ENCODE assay signal across 21 cellular contexts in genomic region chr1:31859044-31859443, GRCh38. TPM values are rescaled to one million over a fixed set of nuclear protein-coding genes. Genes with fewer than 3 reads are reported as not detected.
DNase-seq lines count a peak whose midpoint lies in the region; ATAC-seq and TF ChIP-seq lines count a peak whose summit lies in the region.
"Had no signal": no experiment of that assay in that cellular context is flagged by ENCODE, and none has a peak within 500 bp of the region (broad histone marks: within the 10 kb centered on the region; RNA-seq: fewer than 3 reads in every experiment).

No MANE protein-coding gene starts in this region.

- H3K4me1 Mint-ChIP-seq in Caco-2 (ENCODE audit: low read depth, unreplicated experiment) (no peaks in the 10 kb centered on the region), progenitor cell of endocrine pancreas (ENCODE audit: low read depth) (no peaks in the 10 kb centered on the region)

- no TSS peak for BruUV-seq in Caco-2 (replicated peaks; lab: Mats Ljungman, UMichigan)

- H3K36me3 Mint-ChIP-seq in Caco-2 (ENCODE audit: insufficient read depth, unreplicated experiment), result no peaks in the 10 kb centered on the region
- H3K36me3 Mint-ChIP-seq in progenitor cell of endocrine pancreas (ENCODE audit: insufficient read depth), result no peaks in the 10 kb centered on the region
- H3K36me3 Mint-ChIP-seq: CD8-positive, alpha-beta T cell had no signal

- H3K27ac ChIP-seq in caudate nucleus (ENCODE audit: low read depth, low read length), result no peak overlapping the region
- H3K27ac ChIP-seq: 22Rv1; A549; BLaER1 treated with 17β-estradiol and CSF1 and Interleukin-3, amounts not matched to agents 10 nM and 100 nM; C4-2B had no signal

- H3K9me3 ChIP-seq in Caco-2, result no peaks in the 10 kb centered on the region
- H3K9me3 ChIP-seq: A549; BLaER1 treated with 17β-estradiol and CSF1 and Interleukin-3, amounts not matched to agents 10 nM and 100 nM had no signal

- H3K9me3 Mint-ChIP-seq in Caco-2 (ENCODE audit: unreplicated experiment) (peaks cover 11% of the 10 kb centered on the region), progenitor cell of endocrine pancreas (ENCODE audit: low read depth) (no peaks in the 10 kb centered on the region)
- H3K9me3 Mint-ChIP-seq: CD4-positive, alpha-beta T cell; CD8-positive, alpha-beta T cell had no signal

- ATAC-seq in omental fat pad (ENCODE audit: low FRiP score), result no peak
- ATAC-seq: A549; CD8-positive, alpha-beta T cell; GM12878 had no signal

- H3K36me3 ChIP-seq in Caco-2 (ENCODE audit: control insufficient read depth, insufficient read depth, low read length), result no peaks in the 10 kb centered on the region
- H3K36me3 ChIP-seq: BLaER1 treated with 17β-estradiol and CSF1 and Interleukin-3, amounts not matched to agents 10 nM and 100 nM had no signal

- no peak overlapping the region for H3K4me3 ChIP-seq in Caco-2 (ENCODE audit: low read depth, low read length)
- H3K4me3 ChIP-seq: A549; BLaER1 treated with 17β-estradiol and CSF1 and Interleukin-3, amounts not matched to agents 10 nM and 100 nM; GM12878 had no signal

- DNase-seq in Caco-2, result no peak
- no peak for DNase-seq in HEK293T (ENCODE audit: extremely low spot score)
- no peak for DNase-seq in progenitor cell of endocrine pancreas (ENCODE audit: low spot score, unreplicated experiment)
- DNase-seq in omental fat pad (ENCODE audit: low spot score), result no peak
- DNase-seq in caudate nucleus (lab: John Stamatoyannopoulos, UW), result no peak
- DNase-seq: AML-193; CD4-positive, alpha-beta T cell; CD8-positive, alpha-beta T cell; DMS 273 treated with DMSO at 0.1 percent for 48 hours; DMS153; DMS53; DMS79; DND-41; EL; GDM1 had no signal

- peak overlapping the region; percentile 5 for H3K27ac Mint-ChIP-seq in Caco-2 (ENCODE audit: unreplicated experiment)
- H3K27ac Mint-ChIP-seq in progenitor cell of endocrine pancreas, result peak overlapping the region; percentile 12
- H3K27ac Mint-ChIP-seq: B cell; CD4-positive, alpha-beta T cell; CD8-positive, alpha-beta T cell had no signal

- no peak overlapping the region for H3K4me3 Mint-ChIP-seq in Caco-2 (ENCODE audit: unreplicated experiment)
- H3K4me3 Mint-ChIP-seq in progenitor cell of endocrine pancreas (ENCODE audit: low read depth), result no peak overlapping the region
- H3K4me3 Mint-ChIP-seq: B cell; CD4-positive, alpha-beta T cell; CD8-positive, alpha-beta T cell had no signal

- TF ChIP-seq CTCF in Caco-2 (IDR thresholded peaks at IDR 0.05; ENCODE audit: insufficient read depth in 1 of 2, low read depth in 1 of 2, low read length in 1 of 2, severe bottlenecking in 1 of 2, unreplicated experiment in 1 of 2), result no peak
- no peak for TF ChIP-seq CTCF in progenitor cell of endocrine pancreas (IDR thresholded peaks at IDR 0.05; ENCODE audit: unreplicated experiment)
- TF ChIP-seq CTCF in omental fat pad (IDR thresholded peaks at IDR 0.05), result no peak

- POLR2A ChIA-PET in Caco-2 (lab: Charles Lee), result no interaction called here
- POLR2A ChIA-PET in HEK293T (lab: Yijun Ruan, JAX), result no interaction called here

- CTCF ChIA-PET in Caco-2 (lab: Charles Lee), result interaction anchor here (0.6 kb wide), 1 partner anchor 714 kb away, joined by 4 read pairs; no protein-coding TSS in a partner anchor
- CTCF ChIA-PET in HEK293T (lab: Yijun Ruan, JAX), result interaction anchor here (0.6 to 1.1 kb wide), 2 partner anchors 24 to 30 kb away, joined by 4 to 5 read pairs; no protein-coding TSS in a partner anchor

- peaks cover 18% of the 10 kb centered on the region for H3K4me1 ChIP-seq in Caco-2
- H3K4me1 ChIP-seq: BLaER1 treated with 17β-estradiol and CSF1 and Interleukin-3, amounts not matched to agents 10 nM and 100 nM had no signal

- intact Hi-C loops in Caco-2 (cut with micrococcal nuclease; ENCODE audit: unreplicated experiment), result no loop called here

- no peaks in the 10 kb centered on the region for H3K27me3 ChIP-seq in Caco-2 (replicated peaks; ENCODE audit: control insufficient read depth, insufficient read depth, low read length)
- H3K27me3 ChIP-seq: BLaER1 treated with 17β-estradiol and CSF1 and Interleukin-3, amounts not matched to agents 10 nM and 100 nM had no signal

- H3K27me3 Mint-ChIP-seq in Caco-2 (ENCODE audit: insufficient read depth, unreplicated experiment) (no peaks in the 10 kb centered on the region), progenitor cell of endocrine pancreas (no peaks in the 10 kb centered on the region)
- H3K27me3 Mint-ChIP-seq: B cell; CD4-positive, alpha-beta T cell had no signal

TF ChIP-seq in HEK293T, 16 proteins besides CTCF, POLR2A, EP300 and RAD21:
- no peak for TF ChIP-seq TARDBP (IDR thresholded peaks at IDR 0.05)
- TF ChIP-seq HDGF (IDR thresholded peaks at IDR 0.05; ENCODE audit: borderline replicate concordance), result no peak
- TF ChIP-seq L3MBTL2 (conservative IDR thresholded peaks at IDR 0.05), result no peak
- TF ChIP-seq PKNOX1 (IDR thresholded peaks at IDR 0.05), result peak; percentile 55; the same call in 1 of the 2 replicates
- TF ChIP-seq SP1 (IDR thresholded peaks at IDR 0.05), result no peak
- TF ChIP-seq FOXA1 (IDR thresholded peaks at IDR 0.05), result no peak
TF ChIP-seq in HEK293T: peak in this region for 1.

RNA-seq across cellular contexts. Expression of gene SPOCD1, which starts 43.2 kb away (rescaled TPM):
- total RNA-seq in Caco-2 (2022) (0.26 and 0.66 TPM in 2 replicates), progenitor cell of endocrine pancreas (0.36 and 0.91 TPM in 2 replicates), omental fat pad (10 to 100 TPM in 2 of 4 donors, under 1 TPM in 1, not detected in 1; 0.63 to 23.9 (median 23.2) TPM)
- total RNA-seq: B cell; CD8-positive, alpha-beta T cell had no signal
